9 cellular contexts compared by ENCODE assay signal in genomic region chr1:27992271-27992670, GRCh38. TPM values are rescaled to one million over a fixed set of nuclear protein-coding genes. Genes with fewer than 3 reads are reported as not detected.
DNase-seq lines count a peak whose midpoint lies in the region; ATAC-seq and TF ChIP-seq lines count a peak whose summit lies in the region.
"Had no signal": no experiment of that assay in that cellular context is flagged by ENCODE, and none has a peak within 500 bp of the region (broad histone marks: within the 10 kb centered on the region; RNA-seq: fewer than 3 reads in every experiment).

No MANE protein-coding gene starts in this region.

- peak; percentile 94 for ATAC-seq in activated CD4-positive, alpha-beta T cell treated with anti-CD3 and anti-CD28 coated beads for 36 hours
- ATAC-seq in GM19023 (IDR thresholded peaks at IDR 0.05; ENCODE audit: unreplicated experiment): no peak

- peaks cover 48% of the 10 kb centered on the region for H3K36me3 Mint-ChIP-seq in activated CD4-positive, alpha-beta T cell treated with anti-CD3 and anti-CD28 coated beads for 36 hours (ENCODE audit: low read depth)
- H3K36me3 Mint-ChIP-seq in brain (peaks cover 70% of the 10 kb centered on the region), MCF 10A (ENCODE audit: insufficient read depth, unreplicated experiment) (peaks cover 89% of the 10 kb centered on the region)

- peaks cover 29% of the 10 kb centered on the region for H3K4me1 Mint-ChIP-seq in activated CD4-positive, alpha-beta T cell treated with anti-CD3 and anti-CD28 coated beads for 36 hours
- H3K4me1 Mint-ChIP-seq in brain (no peaks in the 10 kb centered on the region), MCF 10A (ENCODE audit: insufficient read depth, unreplicated experiment) (no peaks in the 10 kb centered on the region)

- POLR2A ChIA-PET in activated CD4-positive, alpha-beta T cell treated with anti-CD3 and anti-CD28 coated beads for 36 hours (lab: Charles Lee): interaction anchor here (0.6 kb wide), 2 partner anchors 99 to 142 kb away, joined by 3 read pairs; no protein-coding TSS in a partner anchor
- POLR2A ChIA-PET in MCF 10A (lab: Yijun Ruan, JAX): interaction anchor here (0.6 to 1.1 kb wide), 2 partner anchors 11 to 196 kb away, joined by 3 to 4 read pairs; no protein-coding TSS in a partner anchor

- CTCF ChIA-PET in activated CD4-positive, alpha-beta T cell treated with anti-CD3 and anti-CD28 coated beads for 36 hours (lab: Charles Lee): interaction anchor here (0.9 to 1.6 kb wide), 4 partner anchors 8 to 135 kb away, joined by 3 to 5 read pairs (median 4); no protein-coding TSS in a partner anchor
- CTCF ChIA-PET in MCF 10A (lab: Yijun Ruan, JAX): interaction anchor here (0.6 to 1.3 kb wide), 3 partner anchors 14 to 134 kb away, joined by 3 to 4 read pairs (median 3); no protein-coding TSS in a partner anchor

- no TSS peak for BruUV-seq in MCF 10A (replicated peaks; lab: Mats Ljungman, UMichigan)

- intact Hi-C loops in activated CD4-positive, alpha-beta T cell treated with anti-CD3 and anti-CD28 coated beads for 36 hours (cut with DNase I, micrococcal nuclease): no loop called here
- intact Hi-C loops in MCF 10A (cut with micrococcal nuclease): no loop called here

- no peak overlapping the region for H3K4me3 ChIP-seq in GM12865 (ENCODE audit: low read depth, low read length)

- DNase-seq in GM12865 (ENCODE audit: low read depth) (peak; percentile 25), MCF 10A (ENCODE audit: unreplicated experiment) (no peak), NCI-H2029 treated with DMSO at 0.1 percent for 48 hours (lab: John Stamatoyannopoulos, UW) (no peak), anterior cingulate cortex (lab: John Stamatoyannopoulos, UW) (no peak)
- DNase-seq in activated CD4-positive, alpha-beta T cell treated with anti-CD3 and anti-CD28 coated beads for 36 hours: peak; percentile 64
- DNase-seq in stimulated activated CD4-positive, alpha-beta T cell treated with anti-CD3 and anti-CD28 coated beads, Interleukin-15, amount 100 ng/mL, for 24 hours: peak; percentile 57
- DNase-seq: DMS 273 treated with DMSO at 0.1 percent for 48 hours had no signal

- H3K9me3 Mint-ChIP-seq in activated CD4-positive, alpha-beta T cell treated with anti-CD3 and anti-CD28 coated beads for 36 hours (ENCODE audit: low read depth): no peaks in the 10 kb centered on the region
- H3K9me3 Mint-ChIP-seq in brain: no peaks in the 10 kb centered on the region
- H3K9me3 Mint-ChIP-seq in MCF 10A (ENCODE audit: unreplicated experiment): no peaks in the 10 kb centered on the region

- H3K27ac Mint-ChIP-seq in activated CD4-positive, alpha-beta T cell treated with anti-CD3 and anti-CD28 coated beads for 36 hours: peak overlapping the region; percentile 69
- H3K27ac Mint-ChIP-seq in brain (peak overlapping the region in 3 of 5 experiments; percentile 25 to 73 (median 69)), MCF 10A (ENCODE audit: low read depth, unreplicated experiment) (no peak overlapping the region)

- no peak for TF ChIP-seq CTCF in GM12865 (IDR thresholded peaks at IDR 0.05; ENCODE audit: insufficient read depth, low read depth, low read length, missing control alignments)
- no peak for TF ChIP-seq CTCF in brain (conservative IDR thresholded peaks at IDR 0.05)
- TF ChIP-seq CTCF in MCF 10A (IDR thresholded peaks at IDR 0.05; ENCODE audit: unreplicated experiment): no peak

- H3K4me3 Mint-ChIP-seq in activated CD4-positive, alpha-beta T cell treated with anti-CD3 and anti-CD28 coated beads for 36 hours: no peak overlapping the region
- H3K4me3 Mint-ChIP-seq in brain (no peak overlapping the region), MCF 10A (ENCODE audit: unreplicated experiment) (no peak overlapping the region)

- no peaks in the 10 kb centered on the region for H3K27me3 Mint-ChIP-seq in activated CD4-positive, alpha-beta T cell treated with anti-CD3 and anti-CD28 coated beads for 36 hours
- no peaks in the 10 kb centered on the region for H3K27me3 Mint-ChIP-seq in brain
- H3K27me3 Mint-ChIP-seq in MCF 10A (ENCODE audit: insufficient read depth, unreplicated experiment): no peaks in the 10 kb centered on the region

RNA-seq across cellular contexts. Expression of gene XKR8, which starts 32.5 kb away (rescaled TPM):
- 1 to 10 TPM; 4.2 to 6.0 TPM for total RNA-seq in activated CD4-positive, alpha-beta T cell treated with anti-CD3 and anti-CD28 coated beads for 36 hours
- polyA plus RNA-seq in brain (ENCODE audit: insufficient read depth, low read depth, low replicate concordance): 3.2 TPM
- 2.8 and 4.0 TPM in 2 replicates for total RNA-seq in MCF 10A (2022)

RNA-seq across cellular contexts. Expression of gene SMPDL3B, which starts 57.5 kb away (rescaled TPM):
- under 1 TPM; 0.53 to 0.55 TPM for total RNA-seq in activated CD4-positive, alpha-beta T cell treated with anti-CD3 and anti-CD28 coated beads for 36 hours
- polyA plus RNA-seq in brain (ENCODE audit: insufficient read depth, low read depth, low replicate concordance): 3.6 TPM
- total RNA-seq in MCF 10A (2022): 2.6 and 4.0 TPM in 2 replicates

Comparison
In these comparisons a context has a peak if more than half of its experiments do, and no peak if none do; other contexts are left out.
1. DNase-seq: peak in GM12865 (single experiment), activated CD4-positive, alpha-beta T cell treated with anti-CD3 and anti-CD28 coated beads for 36 hours (single experiment) and stimulated activated CD4-positive, alpha-beta T cell treated with anti-CD3 and anti-CD28 coated beads, Interleukin-15, amount 100 ng/mL, for 24 hours (single experiment); none in MCF 10A (single experiment), NCI-H2029 treated with DMSO at 0.1 percent for 48 hours (single experiment) and anterior cingulate cortex (0 of 58).